ENCODE assay signal across 8 cellular contexts in genomic region chr5:148374693-148375360, GRCh38. TPM values are rescaled to one million over a fixed set of nuclear protein-coding genes. Genes with fewer than 3 reads are reported as not detected.
DNase-seq lines count a peak whose midpoint lies in the region; ATAC-seq and TF ChIP-seq lines count a peak whose summit lies in the region.

No MANE protein-coding gene starts in this region.

- H3K36me3 ChIP-seq in Caco-2 (ENCODE audit: control insufficient read depth, insufficient read depth, low read length) (no peaks in the 10 kb centered on the region), sigmoid colon (no peaks in the 10 kb centered on the region)

- no peak overlapping the region for H3K27ac ChIP-seq in sigmoid colon

- no peak overlapping the region for H3K27ac Mint-ChIP-seq in Caco-2 (ENCODE audit: unreplicated experiment)
- no peak overlapping the region for H3K27ac Mint-ChIP-seq in activated CD4-positive, alpha-beta T cell treated with anti-CD3 and anti-CD28 coated beads, Interleukin-2, amount 10 ng/mL, durations not matched to agents 7 days and 5 days

- ATAC-seq in GM18868 (IDR thresholded peaks at IDR 0.05; ENCODE audit: unreplicated experiment): peak; percentile 99
- peak; percentile 94 for ATAC-seq in HG03060 (IDR thresholded peaks at IDR 0.05; ENCODE audit: low read depth, unreplicated experiment)
- peak; percentile 87 for ATAC-seq in Right ventricle myocardium superior (ENCODE audit: poor library complexity)

- 66 to 73% methylated on average over 3 of the region's 3 CpGs for WGBS in sigmoid colon, 2 donors

- H3K4me3 Mint-ChIP-seq in Caco-2 (ENCODE audit: unreplicated experiment): no peak overlapping the region
- no peak overlapping the region for H3K4me3 Mint-ChIP-seq in activated CD4-positive, alpha-beta T cell treated with anti-CD3 and anti-CD28 coated beads, Interleukin-2, amount 10 ng/mL, durations not matched to agents 7 days and 5 days

- no peaks in the 10 kb centered on the region for H3K36me3 Mint-ChIP-seq in Caco-2 (ENCODE audit: insufficient read depth, unreplicated experiment)
- H3K36me3 Mint-ChIP-seq in activated CD4-positive, alpha-beta T cell treated with anti-CD3 and anti-CD28 coated beads, Interleukin-2, amount 10 ng/mL, durations not matched to agents 7 days and 5 days (ENCODE audit: low read depth): peaks cover 17% of the 10 kb centered on the region

- H3K4me1 ChIP-seq in Caco-2: no peaks in the 10 kb centered on the region
- H3K4me1 ChIP-seq in sigmoid colon: peaks cover 0 to 8% (median 0%) of the 10 kb centered on the region in 4 donors

- intact Hi-C loops in Caco-2 (cut with micrococcal nuclease; ENCODE audit: unreplicated experiment) (loop anchor here (1.0 to 2.0 kb wide), 4 partner anchors 60 to 426 kb away; no protein-coding TSS in a partner anchor), Right ventricle myocardium superior (cut with DNase I) (no loop called here), sigmoid colon (cut with DNase I) (loop anchor here (2.0 kb wide), 1 partner anchor 196 kb away; no protein-coding TSS in a partner anchor)

- POLR2A ChIA-PET in Caco-2 (lab: Charles Lee): no interaction called here
- POLR2A ChIA-PET in activated CD4-positive, alpha-beta T cell treated with anti-CD3 and anti-CD28 coated beads, Interleukin-2, amount 10 ng/mL, durations not matched to agents 7 days and 5 days (lab: Charles Lee): no interaction called here

- CTCF ChIA-PET in Caco-2 (lab: Charles Lee): interaction anchor here (1.0 to 1.9 kb wide), 5 partner anchors 19 to 227 kb away, joined by 3 to 12 read pairs (median 6); no protein-coding TSS in a partner anchor
- CTCF ChIA-PET in activated CD4-positive, alpha-beta T cell treated with anti-CD3 and anti-CD28 coated beads, Interleukin-2, amount 10 ng/mL, durations not matched to agents 7 days and 5 days (lab: Charles Lee): interaction anchor here (0.6 to 0.9 kb wide), 3 partner anchors 10 to 170 kb away, joined by 3 to 4 read pairs (median 3); no protein-coding TSS in a partner anchor

- H3K27me3 ChIP-seq in Caco-2 (replicated peaks; ENCODE audit: control insufficient read depth, insufficient read depth, low read length) (no peaks in the 10 kb centered on the region), sigmoid colon (no peaks in the 10 kb centered on the region)

- TF ChIP-seq CTCF in Caco-2 (IDR thresholded peaks at IDR 0.05; ENCODE audit: insufficient read depth in 1 of 2, low read depth in 1 of 2, low read length in 1 of 2, severe bottlenecking in 1 of 2, unreplicated experiment in 1 of 2) (peak; percentile 83 to 93), sigmoid colon (IDR thresholded peaks at IDR 0.05) (peak in 3 of 4 experiments; percentile 43 to 62 (median 61))

- no peak for TF ChIP-seq POLR2A in sigmoid colon (IDR thresholded peaks at IDR 0.05)

- no TSS peak for BruUV-seq in Caco-2 (replicated peaks; lab: Mats Ljungman, UMichigan)

- peaks cover 13% of the 10 kb centered on the region for H3K9me3 Mint-ChIP-seq in Caco-2 (ENCODE audit: unreplicated experiment)
- H3K9me3 Mint-ChIP-seq in activated CD4-positive, alpha-beta T cell treated with anti-CD3 and anti-CD28 coated beads, Interleukin-2, amount 10 ng/mL, durations not matched to agents 7 days and 5 days: peaks cover 17% of the 10 kb centered on the region

- DNase-seq in Caco-2 (peak; percentile 75 to 77), NCI-H2227 treated with DMSO at 0.1 percent for 48 hours (lab: John Stamatoyannopoulos, UW) (peak; percentile 39), Right ventricle myocardium superior (no peak), sigmoid colon (no peak), GM19240 (ENCODE audit: insufficient read length, low spot score) (no peak)
- peak; percentile 33 for DNase-seq in activated CD4-positive, alpha-beta T cell treated with anti-CD3 and anti-CD28 coated beads, Interleukin-2, amount 10 ng/mL, durations not matched to agents 7 days and 5 days

- H3K9me3 ChIP-seq in Caco-2 (no peaks in the 10 kb centered on the region), sigmoid colon (no peaks in the 10 kb centered on the region)

- H3K4me1 Mint-ChIP-seq in Caco-2 (ENCODE audit: low read depth, unreplicated experiment): peaks cover 10% of the 10 kb centered on the region
- H3K4me1 Mint-ChIP-seq in activated CD4-positive, alpha-beta T cell treated with anti-CD3 and anti-CD28 coated beads, Interleukin-2, amount 10 ng/mL, durations not matched to agents 7 days and 5 days: peaks cover 8% of the 10 kb centered on the region

- no peaks in the 10 kb centered on the region for H3K27me3 Mint-ChIP-seq in Caco-2 (ENCODE audit: insufficient read depth, unreplicated experiment)
- H3K27me3 Mint-ChIP-seq in activated CD4-positive, alpha-beta T cell treated with anti-CD3 and anti-CD28 coated beads, Interleukin-2, amount 10 ng/mL, durations not matched to agents 7 days and 5 days: no peaks in the 10 kb centered on the region

- no peak for TF ChIP-seq EP300 in sigmoid colon (IDR thresholded peaks at IDR 0.05)

- H3K4me3 ChIP-seq in Caco-2 (ENCODE audit: low read depth, low read length): no peak overlapping the region
- H3K4me3 ChIP-seq in sigmoid colon: no peak overlapping the region

RNA-seq across cellular contexts. Expression of gene FBXO38, which starts 8.9 kb away (rescaled TPM):
- total RNA-seq in Caco-2 (2022): 36.7 and 45.5 TPM in 2 replicates
- total RNA-seq in activated CD4-positive, alpha-beta T cell treated with anti-CD3 and anti-CD28 coated beads, Interleukin-2, amount 10 ng/mL, durations not matched to agents 7 days and 5 days: 10 to 100 TPM; 48.5 to 53.1 TPM
- 28.9 TPM for total RNA-seq in Right ventricle myocardium superior
- 10 to 100 TPM; 46.0 to 59.6 (median 53.5) TPM for total RNA-seq in sigmoid colon
- polyA plus RNA-seq in sigmoid colon: 10 to 100 TPM; 11.4 to 17.4 (median 12.7) TPM

RNA-seq across cellular contexts. Expression of gene SPINK9, which starts 39.5 kb away (rescaled TPM):
- not detected in 2 replicates for total RNA-seq in Caco-2 (2022)
- not detected for total RNA-seq in activated CD4-positive, alpha-beta T cell treated with anti-CD3 and anti-CD28 coated beads, Interleukin-2, amount 10 ng/mL, durations not matched to agents 7 days and 5 days
- not detected for total RNA-seq in Right ventricle myocardium superior
- total RNA-seq in sigmoid colon: not detected
- not detected for polyA plus RNA-seq in sigmoid colon

Comparison
In these comparisons a context has a peak if more than half of its experiments do, and no peak if none do; other contexts are left out.
1. DNase-seq: peak in Caco-2 (2 of 2), NCI-H2227 treated with DMSO at 0.1 percent for 48 hours (single experiment) and activated CD4-positive, alpha-beta T cell treated with anti-CD3 and anti-CD28 coated beads, Interleukin-2, amount 10 ng/mL, durations not matched to agents 7 days and 5 days (single experiment); none in Right ventricle myocardium superior (single experiment), sigmoid colon (single experiment) and GM19240 (single experiment).
2. Peak in every context shown above with its lines, with median percentiles within 50 percentile points of each other: ATAC-seq.